17 cellular contexts compared by ENCODE assay signal in the genomic region with DNA sequence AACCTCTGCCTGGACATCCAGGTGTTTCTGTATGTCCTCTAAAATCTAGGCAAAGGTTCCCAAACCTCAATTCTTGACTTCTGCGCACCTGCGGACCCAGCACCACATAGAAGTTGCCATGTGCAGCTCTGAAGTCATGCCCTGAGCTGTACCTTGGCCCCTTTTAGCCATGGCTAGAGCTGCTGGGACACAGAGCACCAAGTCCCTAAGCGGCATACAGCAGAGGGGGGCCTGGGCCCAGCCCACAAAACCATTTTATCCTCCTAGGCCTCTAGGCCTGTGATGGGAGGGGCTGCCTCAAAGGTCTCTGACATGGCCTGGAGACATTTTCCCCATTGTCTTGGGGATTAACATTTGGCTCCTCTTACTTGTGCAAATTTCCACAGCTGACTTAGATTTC. TPM values are rescaled to one million over a fixed set of nuclear protein-coding genes. Genes with fewer than 3 reads are reported as not detected.
DNase-seq lines count a peak whose midpoint lies in the region; ATAC-seq and TF ChIP-seq lines count a peak whose summit lies in the region.
"Had no signal": no experiment of that assay in that cellular context is flagged by ENCODE, and none has a peak within 500 bp of the region (broad histone marks: within the 10 kb centered on the region; RNA-seq: fewer than 3 reads in every experiment).

No MANE protein-coding gene starts in this region.

- intact Hi-C loops in MCF 10A (cut with micrococcal nuclease) (no loop called here), mammary epithelial cell (cut with micrococcal nuclease) (no loop called here)
- intact Hi-C loops in naive thymus-derived CD4-positive, alpha-beta T cell (cut with micrococcal nuclease) = no loop called here

- in situ Hi-C loops in mammary epithelial cell (cut with MboI; ENCODE audit: low sequenced_read_pairs in 2 of 2) = no loop called here

- no peaks in the 10 kb centered on the region for H3K27me3 ChIP-seq in mammary epithelial cell (ENCODE audit: insufficient read depth, low read length)
- H3K27me3 ChIP-seq in naive thymus-derived CD4-positive, alpha-beta T cell (ENCODE audit: control insufficient read depth in 2 of 2, insufficient read depth in 2 of 2, low read length in 2 of 2) = no peaks in the 10 kb centered on the region

- H3K36me3 ChIP-seq in mammary epithelial cell (ENCODE audit: insufficient read depth, low read length) = peaks cover 4% of the 10 kb centered on the region
- H3K36me3 ChIP-seq in naive thymus-derived CD4-positive, alpha-beta T cell (ENCODE audit: control insufficient read depth in 2 of 3, insufficient read depth in 3 of 3, low read length in 3 of 3) = peaks cover 0 to 13% (median 0%) of the 10 kb centered on the region in 3 experiments

- no peak overlapping the region for H3K27ac ChIP-seq in mammary epithelial cell (ENCODE audit: insufficient read depth, low read depth, low read length)
- no peak overlapping the region for H3K27ac ChIP-seq in naive thymus-derived CD4-positive, alpha-beta T cell (ENCODE audit: low read depth, low read length)
- H3K27ac ChIP-seq: 22Rv1 had no signal

- H3K27ac Mint-ChIP-seq in MCF 10A (ENCODE audit: low read depth, unreplicated experiment) = no peak overlapping the region
- H3K27ac Mint-ChIP-seq in activated naive CD8-positive, alpha-beta T cell treated with anti-CD3 and anti-CD28 coated beads for 36 hours = peak overlapping the region; percentile 47
- H3K27ac Mint-ChIP-seq in naive thymus-derived CD4-positive, alpha-beta T cell = peak overlapping the region in 6 of 9 donors; percentile 8 to 86 (median 74)

- no peak overlapping the region for H3K4me3 ChIP-seq in mammary epithelial cell (replicated peaks in 1 of 3; ENCODE audit: insufficient read depth in 1 of 3, low read depth in 2 of 3, low read length in 3 of 3)
- H3K4me3 ChIP-seq in naive thymus-derived CD4-positive, alpha-beta T cell (ENCODE audit: low read length) = no peak overlapping the region

- H3K9ac ChIP-seq in mammary epithelial cell (ENCODE audit: insufficient read depth, low read length) = no peak overlapping the region

- CTCF ChIA-PET in MCF 10A (lab: Yijun Ruan, JAX) = interaction anchor here (0.7 kb wide), 1 partner anchor 965 kb away, joined by 3 read pairs; no protein-coding TSS in a partner anchor
- CTCF ChIA-PET in mammary epithelial cell (lab: Charles Lee; ENCODE audit: low non-redundant PET) = no interaction called here
- CTCF ChIA-PET in naive thymus-derived CD4-positive, alpha-beta T cell (lab: Charles Lee) = interaction anchor here (1.0 kb wide), 1 partner anchor 20 kb away, joined by 6 read pairs; no protein-coding TSS in a partner anchor

- H4K20me1 ChIP-seq in mammary epithelial cell (ENCODE audit: insufficient read depth, low read length) = no peaks in the 10 kb centered on the region

- H3K4me3 Mint-ChIP-seq in MCF 10A (ENCODE audit: unreplicated experiment) = no peak overlapping the region
- H3K4me3 Mint-ChIP-seq in activated naive CD8-positive, alpha-beta T cell treated with anti-CD3 and anti-CD28 coated beads for 36 hours = no peak overlapping the region
- peak overlapping the region in 1 of 10 donors; percentile 30 for H3K4me3 Mint-ChIP-seq in naive thymus-derived CD4-positive, alpha-beta T cell

- POLR2A ChIA-PET in MCF 10A (lab: Yijun Ruan, JAX) = interaction anchor here (2.8 kb wide), 1 partner anchor 15 kb away, joined by 15 read pairs; a partner anchor contains a TSS
- POLR2A ChIA-PET in naive thymus-derived CD4-positive, alpha-beta T cell (lab: Charles Lee) = interaction anchor here (0.7 to 4.1 kb wide), 3 partner anchors 9 to 15 kb away, joined by 3 to 25 read pairs (median 3); a partner anchor contains a TSS

- H3K27me3 Mint-ChIP-seq in MCF 10A (ENCODE audit: insufficient read depth, unreplicated experiment) = no peaks in the 10 kb centered on the region
- H3K27me3 Mint-ChIP-seq in activated naive CD8-positive, alpha-beta T cell treated with anti-CD3 and anti-CD28 coated beads for 36 hours = no peaks in the 10 kb centered on the region
- no peaks in the 10 kb centered on the region for H3K27me3 Mint-ChIP-seq in naive thymus-derived CD4-positive, alpha-beta T cell

- TF ChIP-seq CTCF in MCF 10A (IDR thresholded peaks at IDR 0.05; ENCODE audit: unreplicated experiment) (no peak), mammary epithelial cell (conservative IDR thresholded peaks at IDR 0.05 in 1 of 2, IDR thresholded peaks at IDR 0.05 in 1 of 2; ENCODE audit: extremely low read depth in 1 of 2, insufficient read depth in 1 of 2, low read depth in 1 of 2, low read length in 2 of 2) (no peak)

- no peak overlapping the region for H3K4me2 ChIP-seq in mammary epithelial cell (ENCODE audit: insufficient read depth, low read depth, low read length)

- H2AFZ ChIP-seq in mammary epithelial cell (ENCODE audit: low read depth, low read length) = no peak overlapping the region

- BruUV-seq in MCF 10A (replicated peaks; lab: Mats Ljungman, UMichigan) = no TSS peak
- no TSS peak for BruUV-seq in mammary epithelial cell (replicated peaks; lab: Mats Ljungman, UMichigan)

- dilution Hi-C loops in mammary epithelial cell (cut with HindIII; ENCODE audit: low sequenced_read_pairs) = no loop called here

- H3K4me1 Mint-ChIP-seq in MCF 10A (ENCODE audit: insufficient read depth, unreplicated experiment) = no peaks in the 10 kb centered on the region
- H3K4me1 Mint-ChIP-seq in activated naive CD8-positive, alpha-beta T cell treated with anti-CD3 and anti-CD28 coated beads for 36 hours = peaks cover 67% of the 10 kb centered on the region
- H3K4me1 Mint-ChIP-seq in naive thymus-derived CD4-positive, alpha-beta T cell = peaks cover 32 to 86% (median 77%) of the 10 kb centered on the region in 7 donors

- peaks cover 7% of the 10 kb centered on the region for H3K4me1 ChIP-seq in mammary epithelial cell (ENCODE audit: insufficient read depth, low read length)
- peaks cover 4 to 41% of the 10 kb centered on the region in 2 donors for H3K4me1 ChIP-seq in naive thymus-derived CD4-positive, alpha-beta T cell (ENCODE audit: control insufficient read depth in 2 of 2, insufficient read depth in 2 of 2, low read length in 2 of 2)

- WGBS in mammary epithelial cell (ENCODE audit: low coverage, missing lambda C conversion rate) = 63% methylated on average over 3 of the region's 3 CpGs

- peak; percentile 24 for DNase-seq in DMS 273 (lab: John Stamatoyannopoulos, UW; ENCODE audit: unreplicated experiment)
- DNase-seq in DMS 273 treated with DMSO at 0.1 percent for 48 hours (lab: John Stamatoyannopoulos, UW) = no peak
- peak; percentile 8 for DNase-seq in MCF 10A (ENCODE audit: unreplicated experiment)
- no peak for DNase-seq in mammary epithelial cell
- DNase-seq in activated naive CD8-positive, alpha-beta T cell treated with anti-CD3 and anti-CD28 coated beads for 36 hours = no peak
- no peak for DNase-seq in naive thymus-derived CD4-positive, alpha-beta T cell
- DNase-seq: C1 segment of cervical spinal cord, DMS53, HCEC 1CT, KG1, NCI-H1092 treated with DMSO at 0.1 percent for 48 hours, NCI-H1694, NCI-H774, SIG-M5 had no signal

- peaks cover 9% of the 10 kb centered on the region for H3K9me3 ChIP-seq in mammary epithelial cell (replicated peaks; ENCODE audit: insufficient read depth, low read length)
- peaks cover 0 to 24% (median 0%) of the 10 kb centered on the region in 3 experiments for H3K9me3 ChIP-seq in naive thymus-derived CD4-positive, alpha-beta T cell (ENCODE audit: control insufficient read depth in 2 of 3, low read length in 3 of 3)

- peaks cover 32% of the 10 kb centered on the region for H3K36me3 Mint-ChIP-seq in MCF 10A (ENCODE audit: insufficient read depth, unreplicated experiment)
- peaks cover 96% of the 10 kb centered on the region for H3K36me3 Mint-ChIP-seq in activated naive CD8-positive, alpha-beta T cell treated with anti-CD3 and anti-CD28 coated beads for 36 hours
- H3K36me3 Mint-ChIP-seq in naive thymus-derived CD4-positive, alpha-beta T cell = peaks cover 16 to 85% (median 68%) of the 10 kb centered on the region in 5 donors

- ATAC-seq in naive thymus-derived CD4-positive, alpha-beta T cell = no peak
- ATAC-seq in GM18505 (IDR thresholded peaks at IDR 0.05; ENCODE audit: unreplicated experiment) = no peak
- ATAC-seq in HG03378 (IDR thresholded peaks at IDR 0.05; ENCODE audit: unreplicated experiment) = no peak

- H3K79me2 ChIP-seq in mammary epithelial cell (ENCODE audit: insufficient read depth, low read length) = peaks cover 92% of the 10 kb centered on the region

- peaks cover 20% of the 10 kb centered on the region for H3K9me3 Mint-ChIP-seq in MCF 10A (ENCODE audit: unreplicated experiment)
- H3K9me3 Mint-ChIP-seq in activated naive CD8-positive, alpha-beta T cell treated with anti-CD3 and anti-CD28 coated beads for 36 hours = peaks cover 40% of the 10 kb centered on the region
- peaks cover 7 to 34% (median 24%) of the 10 kb centered on the region in 11 donors for H3K9me3 Mint-ChIP-seq in naive thymus-derived CD4-positive, alpha-beta T cell

- TF ChIP-seq POLR2A in GM18505 (IDR thresholded peaks at IDR 0.05; ENCODE audit: borderline replicate concordance, extremely low read depth, insufficient read depth, insufficient read length) = no peak

RNA-seq across cellular contexts. Expression of a gene that starts 14.6 kb away (rescaled TPM):
- total RNA-seq in MCF 10A (2022) = 19.9 and 23.0 TPM in 2 replicates
- total RNA-seq in mammary epithelial cell = 10 to 100 TPM; 11.0 to 19.5 TPM
- polyA plus RNA-seq in mammary epithelial cell = 18.3 TPM
- not detected for polyA minus RNA-seq in mammary epithelial cell
- total RNA-seq in activated naive CD8-positive, alpha-beta T cell treated with anti-CD3 and anti-CD28 coated beads for 36 hours = 10 to 100 TPM; 86.3 to 94.9 TPM
- 100 to 1,000 TPM in 4 of 5 experiments, 10 to 100 TPM in 1; 50.0 to 153 (median 125) TPM for total RNA-seq in naive thymus-derived CD4-positive, alpha-beta T cell
- polyA plus RNA-seq in naive thymus-derived CD4-positive, alpha-beta T cell = 100 to 1,000 TPM in 1 of 2 donors, 10 to 100 TPM in 1; 81.3 to 111 TPM

RNA-seq across cellular contexts. Expression of a gene that starts 52.7 kb away (rescaled TPM):
- total RNA-seq in MCF 10A (2022) (72.8 and 79.7 TPM in 2 replicates), mammary epithelial cell (10 to 100 TPM; 52.4 to 53.2 TPM)
- 25.1 TPM for polyA plus RNA-seq in mammary epithelial cell
- polyA minus RNA-seq in mammary epithelial cell = 76.9 TPM
- 10 to 100 TPM; 57.1 to 59.9 TPM for total RNA-seq in activated naive CD8-positive, alpha-beta T cell treated with anti-CD3 and anti-CD28 coated beads for 36 hours
- 100 to 1,000 TPM; 118 to 159 (median 131) TPM for total RNA-seq in naive thymus-derived CD4-positive, alpha-beta T cell
- 10 to 100 TPM; 33.9 to 36.2 TPM for polyA plus RNA-seq in naive thymus-derived CD4-positive, alpha-beta T cell

Comparison
In these comparisons a context has a peak if more than half of its experiments do, and no peak if none do; other contexts are left out.
1. DNase-seq: peak in DMS 273 (single experiment) and MCF 10A (single experiment); none in DMS 273 treated with DMSO at 0.1 percent for 48 hours (single experiment), mammary epithelial cell (single experiment), activated naive CD8-positive, alpha-beta T cell treated with anti-CD3 and anti-CD28 coated beads for 36 hours (single experiment) and naive thymus-derived CD4-positive, alpha-beta T cell (0 of 9).